2 cellular contexts compared by ENCODE assay signal in genomic region chr17:50946223-50946890, GRCh38.
A peak's percentile ranks its signal among the peaks of the same experiment; 100 is the strongest.
TF ChIP-seq lines count a peak whose summit lies in the region.

No MANE protein-coding gene starts in this region.

TF ChIP-seq in HepG2, 621 proteins besides CTCF, POLR2A, EP300 and RAD21 (continued from another document and continues in another):
- TF ChIP-seq SMAD3 (CRISPR knock-in tag; IDR thresholded peaks at IDR 0.05): no peak
- 0 out of 2 replicates have a peak, but pooled peaks have one; percentile 22 for TF ChIP-seq RXRB (CRISPR knock-in tag; IDR thresholded peaks at IDR 0.05; ENCODE audit: borderline replicate concordance)
- no peak for TF ChIP-seq ZNF224 (CRISPR knock-in tag; IDR thresholded peaks at IDR 0.05)
- TF ChIP-seq MLLT10 (CRISPR knock-in tag; IDR thresholded peaks at IDR 0.05): no peak
- no peak for TF ChIP-seq CCAR2 (optimal IDR thresholded peaks at IDR 0.05; ENCODE audit: low read depth, low read length)
- TF ChIP-seq PLRG1 (conservative IDR thresholded peaks at IDR 0.05): no peak
- TF ChIP-seq MEIS2 (CRISPR knock-in tag; IDR thresholded peaks at IDR 0.05): no peak
- TF ChIP-seq ZFY (CRISPR knock-in tag; IDR thresholded peaks at IDR 0.05): no peak
- TF ChIP-seq PAXIP1 (CRISPR knock-in tag; conservative IDR thresholded peaks at IDR 0.05): 0 out of 2 replicates have a peak, but pooled peaks have one; percentile 8
- no peak for TF ChIP-seq STAT5B (CRISPR knock-in tag; IDR thresholded peaks at IDR 0.05)
- TF ChIP-seq JUN (CRISPR knock-in tag; IDR thresholded peaks at IDR 0.05): no peak
- peak; percentile 62 for TF ChIP-seq HNF4A (CRISPR knock-in tag; IDR thresholded peaks at IDR 0.05)
- no peak for TF ChIP-seq YEATS2 (CRISPR knock-in tag; IDR thresholded peaks at IDR 0.05; ENCODE audit: borderline replicate concordance)
- no peak for TF ChIP-seq ZNF572 (CRISPR knock-in tag; IDR thresholded peaks at IDR 0.05)
- no peak for TF ChIP-seq NFE2L1 (CRISPR knock-in tag; IDR thresholded peaks at IDR 0.05; ENCODE audit: borderline replicate concordance)
- TF ChIP-seq POLR2G (IDR thresholded peaks at IDR 0.05; ENCODE audit: low read depth, low read length): no peak
- TF ChIP-seq TBL1XR1 (IDR thresholded peaks at IDR 0.05; ENCODE audit: borderline replicate concordance, low read length, partially characterized antibody): no peak
- TF ChIP-seq ERF (CRISPR knock-in tag; IDR thresholded peaks at IDR 0.05): no peak
- no peak for TF ChIP-seq ZC3H4 (CRISPR knock-in tag; IDR thresholded peaks at IDR 0.05; ENCODE audit: borderline replicate concordance)
- no peak for TF ChIP-seq CHD4 (IDR thresholded peaks at IDR 0.05; ENCODE audit: borderline replicate concordance, low read length)
- TF ChIP-seq ZSCAN21 (CRISPR knock-in tag; IDR thresholded peaks at IDR 0.05; ENCODE audit: borderline replicate concordance): no peak
- TF ChIP-seq TARDBP (CRISPR knock-in tag; IDR thresholded peaks at IDR 0.05): 0 out of 2 replicates have a peak, but pooled peaks have one; percentile 28
- TF ChIP-seq DPF2 (CRISPR knock-in tag; IDR thresholded peaks at IDR 0.05; ENCODE audit: borderline replicate concordance, low read depth): no peak
- no peak for TF ChIP-seq ZBTB33 (CRISPR knock-in tag; IDR thresholded peaks at IDR 0.05)
- TF ChIP-seq ZBTB38 (CRISPR knock-in tag; IDR thresholded peaks at IDR 0.05): 0 out of 2 replicates have a peak, but pooled peaks have one; percentile 10
- no peak for TF ChIP-seq MYNN (CRISPR knock-in tag; IDR thresholded peaks at IDR 0.05; ENCODE audit: low read depth)
- no peak for TF ChIP-seq ZNF451 (CRISPR knock-in tag; IDR thresholded peaks at IDR 0.05)
- TF ChIP-seq ZNF124 (CRISPR knock-in tag; IDR thresholded peaks at IDR 0.05): no peak
- TF ChIP-seq MED1 (CRISPR knock-in tag; IDR thresholded peaks at IDR 0.05): peak; percentile 18; the same call in 1 of the 2 replicates
- no peak for TF ChIP-seq HOXA5 (CRISPR knock-in tag; IDR thresholded peaks at IDR 0.05)
- TF ChIP-seq ZNF441 (CRISPR knock-in tag; IDR thresholded peaks at IDR 0.05; ENCODE audit: borderline replicate concordance): 0 out of 2 replicates have a peak, but pooled peaks have one; percentile 34
- peak; percentile 12; the same call in 1 of the 2 replicates for TF ChIP-seq ZNF547 (CRISPR knock-in tag; IDR thresholded peaks at IDR 0.05)
- peak; percentile 80; the same call in 1 of the 2 replicates for TF ChIP-seq THAP7 (CRISPR knock-in tag; IDR thresholded peaks at IDR 0.05)
- peak; percentile 74 for TF ChIP-seq ZNF883 (CRISPR knock-in tag; IDR thresholded peaks at IDR 0.05; ENCODE audit: not compliant biosample characterization)
- peak; percentile 19; the same call in 1 of the 2 replicates for TF ChIP-seq ZNF768 (CRISPR knock-in tag; IDR thresholded peaks at IDR 0.05)
- TF ChIP-seq SIX1 (CRISPR knock-in tag; IDR thresholded peaks at IDR 0.05; ENCODE audit: borderline replicate concordance): no peak
- no peak for TF ChIP-seq FLYWCH1 (CRISPR knock-in tag; IDR thresholded peaks at IDR 0.05)
- no peak for TF ChIP-seq ZBTB1 (CRISPR knock-in tag; IDR thresholded peaks at IDR 0.05; ENCODE audit: borderline replicate concordance)

TF ChIP-seq in SK-N-SH treated with all-trans-retinoic acid at 6 μM for 48 hours, 23 proteins besides CTCF, POLR2A, EP300 and RAD21 (continued from another document):
- TF ChIP-seq TSHZ2 (CRISPR knock-in tag; IDR thresholded peaks at IDR 0.05) (no peak), OSR1 (CRISPR knock-in tag; IDR thresholded peaks at IDR 0.05) (no peak), TOX (CRISPR knock-in tag; IDR thresholded peaks at IDR 0.05; ENCODE audit: borderline replicate concordance) (no peak), RARB (CRISPR knock-in tag; IDR thresholded peaks at IDR 0.05) (no peak), ZFP30 (CRISPR knock-in tag; IDR thresholded peaks at IDR 0.05) (no peak), POU6F1 (CRISPR knock-in tag; IDR thresholded peaks at IDR 0.05; ENCODE audit: borderline replicate concordance, low read depth) (no peak)
TF ChIP-seq in SK-N-SH treated with all-trans-retinoic acid at 6 μM for 48 hours: peak in this region for 0.
